Comparison of ENCODE assay signal across 12 cellular contexts in genomic region chr4:6727081-6727942, GRCh38. TPM values are rescaled to one million over a fixed set of nuclear protein-coding genes. Genes with fewer than 3 reads are reported as not detected.
DNase-seq lines count a peak whose midpoint lies in the region; TF ChIP-seq lines count a peak whose summit lies in the region.
"Had no signal": no experiment of that assay in that cellular context is flagged by ENCODE, and none has a peak within 500 bp of the region (broad histone marks: within the 10 kb centered on the region; RNA-seq: fewer than 3 reads in every experiment).

No MANE protein-coding gene starts in this region.

- DNase-seq in activated CD4-positive, alpha-beta T cell treated with anti-CD3 and anti-CD28 coated beads, Interleukin-2, amount 10 ng/mL, durations not matched to agents 24 days and 14 days: no peak
- DNase-seq in activated CD4-positive, alpha-beta T cell treated with anti-CD3 and anti-CD28 coated beads, Interleukin-2, amount 50 U/mL, for 1 hour: no peak
- DNase-seq in choroid plexus epithelial cell (ENCODE audit: low read depth) (peak; percentile 59), mesenchymal stem cell (peak; percentile 54), NCI-H1105 (lab: John Stamatoyannopoulos, UW) (no peak), glomerular visceral epithelial cell (ENCODE audit: extremely low spot score) (no peak)
- no peak for DNase-seq in activated naive CD4-positive, alpha-beta T cell treated with anti-CD3 and anti-CD28 coated beads, Interleukin-2, amount 10 ng/mL, durations not matched to agents 7 days and 5 days
- DNase-seq: esophagus squamous epithelium, naive B cell, NCI-H524 had no signal

- no peaks in the 10 kb centered on the region for H3K79me1 ChIP-seq in mesenchymal stem cell (replicated peaks; ENCODE audit: low read length, poor library complexity, severe bottlenecking)

- H3K4me3 ChIP-seq in choroid plexus epithelial cell (ENCODE audit: low read depth, low read length): peak overlapping the region; percentile 11
- H3K4me3 ChIP-seq in mesenchymal stem cell (ENCODE audit: insufficient read depth in 1 of 2, low read depth in 1 of 2, low read length in 2 of 2): no peak overlapping the region
- H3K4me3 ChIP-seq: esophagus squamous epithelium had no signal

- H4K8ac ChIP-seq in mesenchymal stem cell (ENCODE audit: low read length): peak overlapping the region; percentile 77

- WGBS in mesenchymal stem cell: 79% methylated on average over 22 of the region's 31 CpGs

- no peak overlapping the region for H3K4me2 ChIP-seq in mesenchymal stem cell (ENCODE audit: low read length, poor library complexity, severe bottlenecking)

- H3K27me3 ChIP-seq in mesenchymal stem cell (ENCODE audit: control insufficient read depth in 1 of 2, insufficient read depth in 1 of 2, low read length in 2 of 2): no peaks in the 10 kb centered on the region
- H3K27me3 ChIP-seq: esophagus squamous epithelium had no signal

- H3K27ac ChIP-seq in mesenchymal stem cell (ENCODE audit: low read length, poor library complexity, severe bottlenecking) (peak overlapping the region; percentile 61), temporal lobe (ENCODE audit: low read depth, low read length) (peak overlapping the region; percentile 96)
- H3K27ac ChIP-seq: esophagus squamous epithelium had no signal

- no peaks in the 10 kb centered on the region for H3K36me3 ChIP-seq in mesenchymal stem cell (ENCODE audit: control insufficient read depth in 1 of 2, insufficient read depth in 2 of 2, low read depth in 1 of 2, low read length in 2 of 2)
- H3K36me3 ChIP-seq: esophagus squamous epithelium had no signal

- CTCF ChIA-PET in activated naive CD4-positive, alpha-beta T cell treated with anti-CD3 and anti-CD28 coated beads, Interleukin-2, amount 10 ng/mL, durations not matched to agents 7 days and 5 days (lab: Charles Lee): interaction anchor here (0.5 to 2.0 kb wide), 2 partner anchors 22 to 146 kb away, joined by 3 to 13 read pairs; no protein-coding TSS in a partner anchor

- peaks cover 6% of the 10 kb centered on the region for H3K4me1 Mint-ChIP-seq in activated CD4-positive, alpha-beta T cell treated with anti-CD3 and anti-CD28 coated beads, Interleukin-2, amount 10 ng/mL, durations not matched to agents 24 days and 14 days
- peaks cover 10% of the 10 kb centered on the region for H3K4me1 Mint-ChIP-seq in activated naive CD4-positive, alpha-beta T cell treated with anti-CD3 and anti-CD28 coated beads, Interleukin-2, amount 10 ng/mL, durations not matched to agents 7 days and 5 days
- H3K4me1 Mint-ChIP-seq: naive B cell had no signal

- H3K4me1 ChIP-seq in mesenchymal stem cell (ENCODE audit: control insufficient read depth, insufficient read depth, low read depth, low read length): peaks cover 28% of the 10 kb centered on the region

- peak overlapping the region; percentile 58 for H3K27ac Mint-ChIP-seq in activated CD4-positive, alpha-beta T cell treated with anti-CD3 and anti-CD28 coated beads, Interleukin-2, amount 10 ng/mL, durations not matched to agents 24 days and 14 days
- H3K27ac Mint-ChIP-seq in activated naive CD4-positive, alpha-beta T cell treated with anti-CD3 and anti-CD28 coated beads, Interleukin-2, amount 10 ng/mL, durations not matched to agents 7 days and 5 days: no peak overlapping the region
- H3K27ac Mint-ChIP-seq: activated naive CD4-positive, alpha-beta T cell treated with anti-CD3 and anti-CD28 coated beads, Interleukin-2, amount 50 U/mL, for 24 hours had no signal

- no peak overlapping the region for H2BK120ac ChIP-seq in mesenchymal stem cell (ENCODE audit: low read depth, low read length)

- H3K18ac ChIP-seq in mesenchymal stem cell (ENCODE audit: low read depth in 1 of 2, low read length in 2 of 2): peak overlapping the region; percentile 46 to 68

- no peak overlapping the region for H2BK12ac ChIP-seq in mesenchymal stem cell (ENCODE audit: low read length in 2 of 2)

- intact Hi-C loops in activated CD4-positive, alpha-beta T cell treated with anti-CD3 and anti-CD28 coated beads, Interleukin-2, amount 10 ng/mL, durations not matched to agents 24 days and 14 days (cut with micrococcal nuclease): no loop called here

- H3K23ac ChIP-seq in mesenchymal stem cell (ENCODE audit: low read length in 2 of 2): no peak overlapping the region

- no peak overlapping the region for H2AK5ac ChIP-seq in mesenchymal stem cell (ENCODE audit: low read length, severe bottlenecking)

- peak overlapping the region; percentile 12 for H3K4me3 Mint-ChIP-seq in activated CD4-positive, alpha-beta T cell treated with anti-CD3 and anti-CD28 coated beads, Interleukin-2, amount 10 ng/mL, durations not matched to agents 24 days and 14 days
- no peak overlapping the region for H3K4me3 Mint-ChIP-seq in activated naive CD4-positive, alpha-beta T cell treated with anti-CD3 and anti-CD28 coated beads, Interleukin-2, amount 10 ng/mL, durations not matched to agents 7 days and 5 days
- H3K4me3 Mint-ChIP-seq: activated naive CD4-positive, alpha-beta T cell treated with anti-CD3 and anti-CD28 coated beads, Interleukin-2, amount 50 U/mL, for 24 hours; naive B cell had no signal

- H3K4ac ChIP-seq in mesenchymal stem cell (ENCODE audit: low read depth in 1 of 2, low read length in 2 of 2): peak overlapping the region in 1 of 2 experiments; percentile 30

- peak overlapping the region in 1 of 2 experiments; percentile 35 for H3K14ac ChIP-seq in mesenchymal stem cell (ENCODE audit: low read length in 2 of 2)

- no peak overlapping the region for H2BK15ac ChIP-seq in mesenchymal stem cell (ENCODE audit: low read depth, poor library complexity, severe bottlenecking)

- H3K9me3 Mint-ChIP-seq in activated CD4-positive, alpha-beta T cell treated with anti-CD3 and anti-CD28 coated beads, Interleukin-2, amount 10 ng/mL, durations not matched to agents 24 days and 14 days: no peaks in the 10 kb centered on the region
- H3K9me3 Mint-ChIP-seq in activated naive CD4-positive, alpha-beta T cell treated with anti-CD3 and anti-CD28 coated beads, Interleukin-2, amount 10 ng/mL, durations not matched to agents 7 days and 5 days: no peaks in the 10 kb centered on the region
- H3K9me3 Mint-ChIP-seq: activated naive CD4-positive, alpha-beta T cell treated with anti-CD3 and anti-CD28 coated beads, Interleukin-2, amount 50 U/mL, for 24 hours; naive B cell had no signal

- H3K9ac ChIP-seq in mesenchymal stem cell (ENCODE audit: low read length): peak overlapping the region; percentile 36

- H3K9me3 ChIP-seq in mesenchymal stem cell (ENCODE audit: control insufficient read depth, low read length): no peaks in the 10 kb centered on the region
- H3K9me3 ChIP-seq: esophagus squamous epithelium had no signal

- H2BK5ac ChIP-seq in mesenchymal stem cell (ENCODE audit: low read depth, low read length, poor library complexity, severe bottlenecking): peak overlapping the region; percentile 59

- peak overlapping the region; percentile 32 for H4K91ac ChIP-seq in mesenchymal stem cell (ENCODE audit: low read length)

- H2AFZ ChIP-seq in mesenchymal stem cell (ENCODE audit: low read depth, low read length): no peak overlapping the region

- no peaks in the 10 kb centered on the region for H3K36me3 Mint-ChIP-seq in activated CD4-positive, alpha-beta T cell treated with anti-CD3 and anti-CD28 coated beads, Interleukin-2, amount 10 ng/mL, durations not matched to agents 24 days and 14 days (ENCODE audit: low read depth)
- no peaks in the 10 kb centered on the region for H3K36me3 Mint-ChIP-seq in activated naive CD4-positive, alpha-beta T cell treated with anti-CD3 and anti-CD28 coated beads, Interleukin-2, amount 10 ng/mL, durations not matched to agents 7 days and 5 days
- H3K36me3 Mint-ChIP-seq: activated naive CD4-positive, alpha-beta T cell treated with anti-CD3 and anti-CD28 coated beads, Interleukin-2, amount 50 U/mL, for 24 hours; naive B cell had no signal

- TF ChIP-seq CTCF in choroid plexus epithelial cell (conservative IDR thresholded peaks at IDR 0.05; ENCODE audit: low read depth, low read length): no peak

- no peaks in the 10 kb centered on the region for H3K27me3 Mint-ChIP-seq in activated CD4-positive, alpha-beta T cell treated with anti-CD3 and anti-CD28 coated beads, Interleukin-2, amount 10 ng/mL, durations not matched to agents 24 days and 14 days
- H3K27me3 Mint-ChIP-seq in activated naive CD4-positive, alpha-beta T cell treated with anti-CD3 and anti-CD28 coated beads, Interleukin-2, amount 10 ng/mL, durations not matched to agents 7 days and 5 days: peaks cover 4% of the 10 kb centered on the region
- H3K27me3 Mint-ChIP-seq: activated naive CD4-positive, alpha-beta T cell treated with anti-CD3 and anti-CD28 coated beads, Interleukin-2, amount 50 U/mL, for 24 hours had no signal

RNA-seq across cellular contexts. Expression of gene BLOC1S4, which starts 11.3 kb away (rescaled TPM):
- total RNA-seq in activated CD4-positive, alpha-beta T cell treated with anti-CD3 and anti-CD28 coated beads, Interleukin-2, amount 10 ng/mL, durations not matched to agents 24 days and 14 days: 20.1 and 21.4 TPM in 2 replicates
- 19.9 TPM for polyA plus RNA-seq in mesenchymal stem cell (2013, experiment 1 of 2)
- 19.9 TPM for polyA plus RNA-seq in mesenchymal stem cell (2013, experiment 2 of 2)
- 9.3 TPM for total RNA-seq in temporal lobe

RNA-seq across cellular contexts. Expression of gene MRFAP1L1, which starts 17.6 kb away (rescaled TPM):
- 51.4 TPM in 2 replicates for total RNA-seq in activated CD4-positive, alpha-beta T cell treated with anti-CD3 and anti-CD28 coated beads, Interleukin-2, amount 10 ng/mL, durations not matched to agents 24 days and 14 days
- 41.0 TPM for polyA plus RNA-seq in mesenchymal stem cell (2013, experiment 1 of 2)
- 43.0 TPM for polyA plus RNA-seq in mesenchymal stem cell (2013, experiment 2 of 2)
- 81.1 TPM for total RNA-seq in temporal lobe

RNA-seq across cellular contexts. Expression of gene S100P, which starts 33.6 kb away (rescaled TPM):
- total RNA-seq in activated CD4-positive, alpha-beta T cell treated with anti-CD3 and anti-CD28 coated beads, Interleukin-2, amount 10 ng/mL, durations not matched to agents 24 days and 14 days: 2.1 and 2.8 TPM in 2 replicates
- polyA plus RNA-seq in mesenchymal stem cell (2013, experiment 1 of 2): not detected
- not detected for polyA plus RNA-seq in mesenchymal stem cell (2013, experiment 2 of 2)
- 2.0 TPM for total RNA-seq in temporal lobe

RNA-seq across cellular contexts. Expression of gene KIAA0232, which starts 55.2 kb away (rescaled TPM):
- 13.6 and 16.7 TPM in 2 replicates for total RNA-seq in activated CD4-positive, alpha-beta T cell treated with anti-CD3 and anti-CD28 coated beads, Interleukin-2, amount 10 ng/mL, durations not matched to agents 24 days and 14 days
- 13.4 TPM for polyA plus RNA-seq in mesenchymal stem cell (2013, experiment 1 of 2)
- polyA plus RNA-seq in mesenchymal stem cell (2013, experiment 2 of 2): 13.7 TPM
- total RNA-seq in temporal lobe: 51.9 TPM

Comparison
In these comparisons a context has a peak if more than half of its experiments do, and no peak if none do; other contexts are left out.
1. DNase-seq: peak in choroid plexus epithelial cell (single experiment) and mesenchymal stem cell (single experiment); none in activated CD4-positive, alpha-beta T cell treated with anti-CD3 and anti-CD28 coated beads, Interleukin-2, amount 10 ng/mL, durations not matched to agents 24 days and 14 days (single experiment), activated CD4-positive, alpha-beta T cell treated with anti-CD3 and anti-CD28 coated beads, Interleukin-2, amount 50 U/mL, for 1 hour (single experiment), NCI-H1105 (single experiment), activated naive CD4-positive, alpha-beta T cell treated with anti-CD3 and anti-CD28 coated beads, Interleukin-2, amount 10 ng/mL, durations not matched to agents 7 days and 5 days (single experiment) and glomerular visceral epithelial cell (single experiment).